22 cellular contexts compared by ENCODE assay signal in the genomic region with DNA sequence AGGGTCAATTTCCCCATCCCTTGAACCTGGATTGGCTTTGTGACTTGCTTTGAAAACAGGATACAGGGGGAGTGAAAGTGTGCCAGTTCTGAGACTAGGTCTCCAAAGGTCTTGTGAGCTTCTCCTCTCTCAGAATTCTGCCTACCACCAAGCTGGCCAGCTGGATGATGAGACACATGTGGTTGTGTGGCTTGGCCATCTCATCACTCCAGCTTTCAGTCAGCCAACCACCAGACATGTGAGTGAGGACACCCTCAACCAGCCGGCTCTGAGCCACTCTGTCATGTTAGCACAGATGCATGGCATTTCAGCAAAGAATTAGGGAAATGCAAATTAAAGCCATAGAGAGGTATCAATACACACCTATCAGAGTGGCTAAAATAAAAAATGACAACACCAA. TPM values are rescaled to one million over a fixed set of nuclear protein-coding genes. Genes with fewer than 3 reads are reported as not detected.
"Had no signal": no experiment of that assay in that cellular context is flagged by ENCODE, and none has a peak within 500 bp of the region (broad histone marks: within the 10 kb centered on the region; RNA-seq: fewer than 3 reads in every experiment).

No MANE protein-coding gene starts in this region.

- ATAC-seq: activated CD8-positive, alpha-beta memory T cell treated with anti-CD3 and anti-CD28 coated beads, Interleukin-2, amount 10 ng/mL, durations not matched to agents 7 days and 5 days; activated CD8-positive, alpha-beta T cell treated with anti-CD3 and anti-CD28 coated beads for 36 hours; foreskin keratinocyte; left lobe of liver; lower lobe of right lung; mucosa of descending colon; naive thymus-derived CD4-positive, alpha-beta T cell; upper lobe of right lung had no signal

- H3K36me3 ChIP-seq: lower lobe of right lung, sigmoid colon, upper lobe of right lung had no signal

- H3K27ac ChIP-seq: foreskin keratinocyte, lower lobe of right lung, sigmoid colon, upper lobe of right lung had no signal

- FAIRE-seq: endometrium had no signal

- H3K4me1 ChIP-seq: foreskin keratinocyte, lower lobe of right lung, upper lobe of right lung had no signal

- H3K4me3 ChIP-seq: lower lobe of right lung, mucosa of descending colon, sigmoid colon, upper lobe of right lung had no signal

- DNase-seq: activated CD4-positive, alpha-beta T cell treated with anti-CD3 and anti-CD28 coated beads, Interleukin-2, amount 10 ng/mL, durations not matched to agents 7 days and 5 days; activated CD8-positive, alpha-beta memory T cell treated with anti-CD3 and anti-CD28 coated beads, Interleukin-2, amount 10 ng/mL, durations not matched to agents 7 days and 5 days; activated CD8-positive, alpha-beta T cell treated with anti-CD3 and anti-CD28 coated beads for 36 hours; activated gamma-delta T cell; activated naive CD4-positive, alpha-beta T cell treated with anti-CD3 and anti-CD28 coated beads, Interleukin-2, amount 50 U/mL, for 16 hours; aorta; effector CD4-positive, alpha-beta T cell; lower lobe of right lung; mesendoderm; mucosa of descending colon; naive thymus-derived CD4-positive, alpha-beta T cell; occipital lobe; retina; sigmoid colon; stimulated activated CD4-positive, alpha-beta T cell treated with anti-CD3 and anti-CD28 coated beads, Interleukin-2, amount 100 ng/mL, for 48 hours; stimulated activated CD8-positive, alpha-beta memory T cell treated with anti-CD3 and anti-CD28 coated beads, Interleukin-4, amount 100 ng/mL, for 48 hours; stimulated activated naive CD4-positive, alpha-beta T cell; T-helper 9 cell; upper lobe of right lung had no signal

- H3K9me3 ChIP-seq: lower lobe of right lung, mucosa of descending colon, sigmoid colon, upper lobe of right lung had no signal

- H3K27me3 ChIP-seq: foreskin keratinocyte, sigmoid colon, upper lobe of right lung had no signal

RNA-seq across cellular contexts. Expression of a gene that starts 29.5 kb away (rescaled TPM):
- polyA plus RNA-seq: naive thymus-derived CD4-positive, alpha-beta T cell had no signal
